In the genomic region with DNA sequence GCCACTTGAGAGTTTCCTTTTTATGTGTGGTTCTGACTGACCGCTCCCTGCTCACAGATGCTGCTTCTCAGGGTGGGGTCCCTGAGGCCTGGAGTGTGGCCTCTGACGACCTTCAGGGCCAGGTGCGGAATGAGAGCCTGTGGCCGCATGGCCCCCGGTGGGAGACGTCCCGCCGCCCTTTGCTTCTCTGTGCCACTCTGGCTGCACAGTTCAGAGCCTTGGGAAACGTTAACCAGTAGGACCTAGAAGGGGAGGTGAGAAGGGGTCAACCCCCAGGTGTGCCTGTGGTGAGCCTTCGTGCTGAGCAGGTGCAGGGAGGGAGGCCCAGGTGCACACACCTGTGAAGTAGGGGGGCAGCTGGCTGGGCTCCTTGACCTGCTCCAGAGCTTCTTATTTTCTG, we compare ENCODE assay signal across 6 cellular contexts.
DNase-seq lines count a peak whose midpoint lies in the region; ATAC-seq, FAIRE-seq and TF ChIP-seq lines count a peak whose summit lies in the region.
"Not testable (repeated sequence)": the region's sequence is repeated elsewhere in the genome, so short reads cannot be mapped to it uniquely, and the experiment has no call there.

No MANE protein-coding gene starts in this region.

- not testable (repeated sequence) for H3K4me3 Mint-ChIP-seq in activated CD8-positive, alpha-beta memory T cell treated with anti-CD3 and anti-CD28 coated beads, Interleukin-2, amount 10 ng/mL, durations not matched to agents 7 days and 5 days

- intact Hi-C loops in kidney (cut with DNase I); lower lobe of right lung (cut with DNase I); spleen (cut with DNase I; ENCODE audit: low total_unique reads): not testable (repeated sequence)
- intact Hi-C loops in uterus (cut with DNase I; ENCODE audit: low total_unique reads) = loop anchor here (10.0 kb wide), 1 partner anchor 217 kb away; no protein-coding TSS in a partner anchor

- H3K27me3 ChIP-seq in lower lobe of right lung (ENCODE audit: low read depth); spleen (replicated peaks in 1 of 7); uterus: not testable (repeated sequence)

- not testable (repeated sequence) for H3K9me3 Mint-ChIP-seq in activated CD8-positive, alpha-beta memory T cell treated with anti-CD3 and anti-CD28 coated beads, Interleukin-2, amount 10 ng/mL, durations not matched to agents 7 days and 5 days (ENCODE audit: low read depth)

- H3K9me3 ChIP-seq in kidney (ENCODE audit: control insufficient read depth in 1 of 2, low read length in 2 of 2); lower lobe of right lung; spleen; uterus: not testable (repeated sequence)

- WGBS in spleen, 5 donors = 56 to 74% (median 68%) methylated on average over 9 of the region's 10 CpGs; no CpG with 5 or more reads in 2 of the 5 donors

- not testable (repeated sequence) for TF ChIP-seq CTCF in kidney (IDR thresholded peaks at IDR 0.05; ENCODE audit: borderline replicate concordance, extremely low read depth, insufficient read depth); lower lobe of right lung (IDR thresholded peaks at IDR 0.05); spleen (IDR thresholded peaks at IDR 0.05 in 8 of 11, conservative IDR thresholded peaks at IDR 0.05 in 3 of 11); uterus (IDR thresholded peaks at IDR 0.05)

- H3K9ac ChIP-seq in kidney (ENCODE audit: low read length in 2 of 2) = not testable (repeated sequence)

- H3K36me3 Mint-ChIP-seq in activated CD8-positive, alpha-beta memory T cell treated with anti-CD3 and anti-CD28 coated beads, Interleukin-2, amount 10 ng/mL, durations not matched to agents 7 days and 5 days = not testable (repeated sequence)

- not testable (repeated sequence) for ATAC-seq in activated CD8-positive, alpha-beta memory T cell treated with anti-CD3 and anti-CD28 coated beads, Interleukin-2, amount 10 ng/mL, durations not matched to agents 7 days and 5 days; lower lobe of right lung

- H3K27ac Mint-ChIP-seq in activated CD8-positive, alpha-beta memory T cell treated with anti-CD3 and anti-CD28 coated beads, Interleukin-2, amount 10 ng/mL, durations not matched to agents 7 days and 5 days = not testable (repeated sequence)

- not testable (repeated sequence) for TF ChIP-seq POLR2A in spleen (IDR thresholded peaks at IDR 0.05); uterus (IDR thresholded peaks at IDR 0.05)

- not testable (repeated sequence) for H3K4me3 ChIP-seq in kidney (ENCODE audit: low read length in 2 of 2); lower lobe of right lung; uterus
- H3K4me3 ChIP-seq in spleen = peak overlapping the region in 1 of 8 donors; percentile 28

- peaks cover 17 to 19% of the 10 kb centered on the region in 2 donors for H3K4me1 ChIP-seq in kidney (ENCODE audit: control insufficient read depth in 1 of 2, insufficient read depth in 1 of 2, low read depth in 1 of 2, low read length in 2 of 2)
- peaks cover 23% of the 10 kb centered on the region for H3K4me1 ChIP-seq in lower lobe of right lung
- peaks cover 3 to 47% (median 23%) of the 10 kb centered on the region in 6 donors for H3K4me1 ChIP-seq in spleen
- not testable (repeated sequence) for H3K4me1 ChIP-seq in uterus

- not testable (repeated sequence) for H3K36me3 ChIP-seq in kidney (ENCODE audit: control insufficient read depth in 1 of 2, insufficient read depth in 2 of 2, low read length in 2 of 2); uterus
- H3K36me3 ChIP-seq in lower lobe of right lung = peaks cover 19% of the 10 kb centered on the region
- H3K36me3 ChIP-seq in spleen = peaks cover 0 to 56% (median 6%) of the 10 kb centered on the region in 6 donors

- not testable (repeated sequence) for FAIRE-seq in kidney (lab: Jason Lieb, UNC)

- H3K4me1 Mint-ChIP-seq in activated CD8-positive, alpha-beta memory T cell treated with anti-CD3 and anti-CD28 coated beads, Interleukin-2, amount 10 ng/mL, durations not matched to agents 7 days and 5 days = not testable (repeated sequence)

- not testable (repeated sequence) for H3K27me3 Mint-ChIP-seq in activated CD8-positive, alpha-beta memory T cell treated with anti-CD3 and anti-CD28 coated beads, Interleukin-2, amount 10 ng/mL, durations not matched to agents 7 days and 5 days

- DNase-seq in NCI-H146 (lab: John Stamatoyannopoulos, UW) = peak; percentile 5
- DNase-seq in activated CD8-positive, alpha-beta memory T cell treated with anti-CD3 and anti-CD28 coated beads, Interleukin-2, amount 10 ng/mL, durations not matched to agents 7 days and 5 days = peak; percentile 9
- peak; percentile 37 for DNase-seq in kidney
- DNase-seq in lower lobe of right lung = peak; percentile 2
- DNase-seq in spleen = peak; percentile 64
- DNase-seq in uterus = peak; percentile 6 to 8

- CTCF ChIA-PET in activated CD8-positive, alpha-beta memory T cell treated with anti-CD3 and anti-CD28 coated beads, Interleukin-2, amount 10 ng/mL, durations not matched to agents 7 days and 5 days (lab: Charles Lee) = not testable (repeated sequence)

- H3K27ac ChIP-seq in kidney (ENCODE audit: low read depth in 2 of 2, low read length in 2 of 2); lower lobe of right lung; spleen; uterus: not testable (repeated sequence)

Comparison
In these comparisons a context has a peak if more than half of its experiments do, and no peak if none do; other contexts are left out.
1. DNase-seq: peak in every context shown above with its lines; median percentile 64 in spleen; 37 in kidney; 9 in activated CD8-positive, alpha-beta memory T cell treated with anti-CD3 and anti-CD28 coated beads, Interleukin-2, amount 10 ng/mL, durations not matched to agents 7 days and 5 days; 7 in uterus; 5 in NCI-H146; 2 in lower lobe of right lung.